ENCODE assay signal across 1 cellular context in the genomic region with DNA sequence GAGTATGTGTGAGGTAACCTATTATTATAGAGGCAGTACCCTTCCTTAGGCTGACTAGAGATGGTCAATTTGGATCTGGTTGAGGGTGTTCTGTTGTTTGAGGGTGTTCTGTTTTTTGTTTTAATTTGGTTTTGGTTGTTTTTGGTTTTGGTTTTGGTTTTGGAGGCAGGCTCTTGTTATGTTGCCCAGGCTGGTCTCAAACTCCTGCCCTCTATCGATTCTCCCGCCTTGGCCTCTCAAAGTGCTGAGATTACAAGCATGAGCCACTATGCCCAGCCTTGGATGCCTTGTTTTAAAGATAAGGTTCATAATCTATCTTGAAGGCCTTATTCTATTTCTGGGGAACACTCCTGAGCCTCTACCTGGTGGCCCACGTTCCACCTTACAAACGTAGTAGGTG.
TF ChIP-seq lines count a peak whose summit lies in the region.

No MANE protein-coding gene starts in this region.

TF ChIP-seq in HepG2, 621 proteins besides CTCF, POLR2A, EP300 and RAD21:
- TF ChIP-seq, protein P1, sequence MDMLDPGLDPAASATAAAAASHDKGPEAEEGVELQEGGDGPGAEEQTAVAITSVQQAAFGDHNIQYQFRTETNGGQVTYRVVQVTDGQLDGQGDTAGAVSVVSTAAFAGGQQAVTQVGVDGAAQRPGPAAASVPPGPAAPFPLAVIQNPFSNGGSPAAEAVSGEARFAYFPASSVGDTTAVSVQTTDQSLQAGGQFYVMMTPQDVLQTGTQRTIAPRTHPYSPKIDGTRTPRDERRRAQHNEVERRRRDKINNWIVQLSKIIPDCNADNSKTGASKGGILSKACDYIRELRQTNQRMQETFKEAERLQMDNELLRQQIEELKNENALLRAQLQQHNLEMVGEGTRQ (IDR thresholded peaks at IDR 0.05; ENCODE audit: low read depth, low read length): no peak
- TF ChIP-seq, protein P1 (CRISPR knock-in tag; IDR thresholded peaks at IDR 0.05; ENCODE audit: borderline replicate concordance): no peak
- TF ChIP-seq ZNF782 (CRISPR knock-in tag; IDR thresholded peaks at IDR 0.05; ENCODE audit: borderline replicate concordance): no peak
- no peak for TF ChIP-seq ZFX (CRISPR knock-in tag; IDR thresholded peaks at IDR 0.05; ENCODE audit: low read depth)
- no peak for TF ChIP-seq EHMT2 (IDR thresholded peaks at IDR 0.05; ENCODE audit: borderline replicate concordance, low read depth, low read length)
- no peak for TF ChIP-seq THYN1 (CRISPR knock-in tag; IDR thresholded peaks at IDR 0.05; ENCODE audit: borderline replicate concordance, low read depth)
- no peak for TF ChIP-seq ZNF7 (CRISPR knock-in tag; IDR thresholded peaks at IDR 0.05)
- TF ChIP-seq, protein P2, sequence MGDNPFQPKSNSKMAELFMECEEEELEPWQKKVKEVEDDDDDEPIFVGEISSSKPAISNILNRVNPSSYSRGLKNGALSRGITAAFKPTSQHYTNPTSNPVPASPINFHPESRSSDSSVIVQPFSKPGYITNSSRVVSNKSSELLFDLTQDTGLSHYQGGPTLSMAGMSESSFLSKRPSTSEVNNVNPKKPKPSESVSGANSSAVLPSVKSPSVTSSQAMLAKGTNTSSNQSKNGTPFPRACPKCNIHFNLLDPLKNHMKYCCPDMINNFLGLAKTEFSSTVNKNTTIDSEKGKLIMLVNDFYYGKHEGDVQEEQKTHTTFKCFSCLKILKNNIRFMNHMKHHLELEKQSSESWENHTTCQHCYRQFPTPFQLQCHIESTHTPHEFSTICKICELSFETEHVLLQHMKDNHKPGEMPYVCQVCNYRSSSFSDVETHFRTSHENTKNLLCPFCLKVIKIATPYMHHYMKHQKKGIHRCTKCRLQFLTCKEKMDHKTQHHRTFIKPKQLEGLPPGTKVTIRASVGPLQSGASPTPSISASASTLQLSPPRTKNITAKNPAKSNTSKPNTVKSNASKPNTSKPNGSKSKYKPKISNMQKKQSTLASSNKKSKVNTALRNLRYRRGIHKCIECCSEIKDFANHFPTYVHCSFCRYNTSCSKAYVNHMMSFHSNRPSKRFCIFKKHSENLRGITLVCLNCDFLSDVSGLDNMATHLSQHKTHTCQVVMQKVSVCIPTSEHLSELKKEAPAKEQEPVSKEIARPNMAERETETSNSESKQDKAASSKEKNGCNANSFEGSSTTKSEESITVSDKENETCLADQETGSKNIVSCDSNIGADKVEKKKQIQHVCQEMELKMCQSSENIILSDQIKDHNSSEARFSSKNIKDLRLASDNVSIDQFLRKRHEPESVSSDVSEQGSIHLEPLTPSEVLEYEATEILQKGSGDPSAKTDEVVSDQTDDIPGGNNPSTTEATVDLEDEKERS (CRISPR knock-in tag; IDR thresholded peaks at IDR 0.05): no peak
- no peak for TF ChIP-seq ZBTB3 (CRISPR knock-in tag; IDR thresholded peaks at IDR 0.05; ENCODE audit: borderline replicate concordance, low read depth)
